Comparison of ENCODE assay signal across 13 cellular contexts in the genomic region with DNA sequence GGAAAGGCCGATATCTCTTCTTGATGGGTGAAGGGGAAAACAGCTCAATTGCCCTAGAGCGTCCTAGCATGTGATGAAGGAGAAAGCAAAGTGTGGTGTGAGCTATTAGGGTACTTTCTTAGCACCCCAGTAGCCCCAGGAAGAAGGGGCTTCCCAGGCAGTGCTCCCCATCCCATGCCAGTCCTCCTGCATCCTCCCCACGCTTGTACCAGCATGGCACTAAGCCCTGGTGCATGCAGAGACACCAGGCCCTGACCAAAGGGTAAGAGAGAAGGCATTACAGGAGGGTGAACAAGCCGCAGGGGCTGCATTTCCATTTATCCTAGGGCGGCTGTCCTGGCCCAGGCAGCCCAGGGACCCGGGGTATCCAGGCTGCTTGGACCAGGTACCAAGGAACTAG. TPM values are rescaled to one million over a fixed set of nuclear protein-coding genes. Genes with fewer than 3 reads are reported as not detected.
DNase-seq lines count a peak whose midpoint lies in the region; ATAC-seq and TF ChIP-seq lines count a peak whose summit lies in the region.
"Had no signal": no experiment of that assay in that cellular context is flagged by ENCODE, and none has a peak within 500 bp of the region (broad histone marks: within the 10 kb centered on the region; RNA-seq: fewer than 3 reads in every experiment).

No MANE protein-coding gene starts in this region.

- peaks cover 4 to 7% of the 10 kb centered on the region in 2 donors for H3K36me3 Mint-ChIP-seq in CD4-positive, alpha-beta memory T cell
- H3K36me3 Mint-ChIP-seq in neural progenitor cell, result no peaks in the 10 kb centered on the region

- H3K4me1 ChIP-seq in BE2C (peaks cover 43% of the 10 kb centered on the region), neural progenitor cell (peaks cover 3% of the 10 kb centered on the region)
- peaks cover 69% of the 10 kb centered on the region for H3K4me1 ChIP-seq in CD4-positive, alpha-beta memory T cell (ENCODE audit: insufficient read depth, low read length)

- POLR2A ChIA-PET in CD4-positive, alpha-beta memory T cell (lab: Charles Lee; ENCODE audit: partially characterized antibody), result interaction anchor here (2.6 to 6.9 kb wide), 6 partner anchors 9 to 254 kb away, joined by 8 to 77 read pairs (median 48); a partner anchor contains a TSS
- POLR2A ChIA-PET in HEK293T (lab: Yijun Ruan, JAX), result interaction anchor here (1.8 kb wide), 1 partner anchor 34 kb away, joined by 7 read pairs; a partner anchor contains a TSS

- no peak for ATAC-seq in GM18868 (IDR thresholded peaks at IDR 0.05; ENCODE audit: unreplicated experiment)

- TF ChIP-seq CTCF in BE2C (IDR thresholded peaks at IDR 0.05; ENCODE audit: low read depth, low read length) (no peak), VCaP (conservative IDR thresholded peaks at IDR 0.05) (no peak), neural progenitor cell (IDR thresholded peaks at IDR 0.05) (no peak)

- H4K20me1 ChIP-seq in neural progenitor cell (ENCODE audit: low read depth), result peaks cover 5% of the 10 kb centered on the region

- H3K9ac ChIP-seq in neural progenitor cell, result no peak overlapping the region

- no peak overlapping the region for H2AFZ ChIP-seq in neural progenitor cell (replicated peaks)

- peak overlapping the region in 6 of 7 donors; percentile 67 to 94 (median 84) for H3K27ac Mint-ChIP-seq in CD4-positive, alpha-beta memory T cell
- H3K27ac Mint-ChIP-seq in neural progenitor cell, result no peak overlapping the region
- H3K27ac Mint-ChIP-seq: B cell had no signal

- peaks cover 10% of the 10 kb centered on the region for H3F3A ChIP-seq in neural progenitor cell (ENCODE audit: low read depth)

- H3K4me3 Mint-ChIP-seq in CD4-positive, alpha-beta memory T cell, result no peak overlapping the region
- peak overlapping the region; percentile 50 for H3K4me3 Mint-ChIP-seq in neural progenitor cell
- H3K4me3 Mint-ChIP-seq: B cell had no signal

- no peak overlapping the region for H3K27ac ChIP-seq in CD4-positive, alpha-beta memory T cell (ENCODE audit: low read depth, low read length)
- H3K27ac ChIP-seq in VCaP (peak overlapping the region; percentile 98; the same call in 1 of the 2 replicates), neural progenitor cell (no peak overlapping the region), substantia nigra (ENCODE audit: low read depth, low read length, poor library complexity, severe bottlenecking) (no peak overlapping the region)

- peak; percentile 56 for DNase-seq in BE2C
- DNase-seq in CD4-positive, alpha-beta memory T cell, result no peak
- no peak for DNase-seq in neural progenitor cell (ENCODE audit: low spot score)
- no peak for DNase-seq in substantia nigra (lab: John Stamatoyannopoulos, UW)
- DNase-seq in MV-4-11 (lab: John Stamatoyannopoulos, UW), result no peak
- no peak for DNase-seq in HEK293T (ENCODE audit: extremely low spot score)
- DNase-seq: EL; NCI-H1436 treated with DMSO at 0.1 percent for 48 hours; NCI-H510A treated with DMSO at 0.1 percent for 48 hours; NK-92 treated with Interleukin-12 subunit alpha and Interleukin-12 subunit beta, amount 100 ng/mL, for 24 hours had no signal

- peaks cover 37 to 70% (median 52%) of the 10 kb centered on the region in 4 donors for H3K4me1 Mint-ChIP-seq in CD4-positive, alpha-beta memory T cell
- peaks cover 40% of the 10 kb centered on the region for H3K4me1 Mint-ChIP-seq in neural progenitor cell

- peaks cover 0 to 1% of the 10 kb centered on the region in 2 donors for H3K27me3 Mint-ChIP-seq in CD4-positive, alpha-beta memory T cell
- peaks cover 10% of the 10 kb centered on the region for H3K27me3 Mint-ChIP-seq in neural progenitor cell (ENCODE audit: insufficient read depth, low read depth)
- H3K27me3 Mint-ChIP-seq: B cell had no signal

- H3K36me3 ChIP-seq in BE2C (no peaks in the 10 kb centered on the region), neural progenitor cell (no peaks in the 10 kb centered on the region)
- no peaks in the 10 kb centered on the region for H3K36me3 ChIP-seq in CD4-positive, alpha-beta memory T cell (ENCODE audit: insufficient read depth, low read length)

- no peaks in the 10 kb centered on the region for H3K9me3 Mint-ChIP-seq in CD4-positive, alpha-beta memory T cell
- no peaks in the 10 kb centered on the region for H3K9me3 Mint-ChIP-seq in neural progenitor cell

- no peaks in the 10 kb centered on the region for H3K79me2 ChIP-seq in neural progenitor cell (ENCODE audit: low read depth)

- CTCF ChIA-PET in CD4-positive, alpha-beta memory T cell (lab: Charles Lee; ENCODE audit: partially characterized antibody), result interaction anchor here (1.0 to 11.2 kb wide), 6 partner anchors 8 to 267 kb away, joined by 3 to 107 read pairs (median 46); a partner anchor contains a TSS
- CTCF ChIA-PET in HEK293T (lab: Yijun Ruan, JAX), result interaction anchor here (0.6 to 2.8 kb wide), 6 partner anchors 8 to 169 kb away, joined by 3 to 10 read pairs (median 7); no protein-coding TSS in a partner anchor

- no peaks in the 10 kb centered on the region for H3K9me3 ChIP-seq in BE2C
- no peaks in the 10 kb centered on the region for H3K9me3 ChIP-seq in CD4-positive, alpha-beta memory T cell (ENCODE audit: control insufficient read depth in 1 of 2, low read length in 2 of 2)
- no peaks in the 10 kb centered on the region for H3K9me3 ChIP-seq in neural progenitor cell (ENCODE audit: low read depth)

- H3K27me3 ChIP-seq in BE2C (no peaks in the 10 kb centered on the region), neural progenitor cell (peaks cover 37% of the 10 kb centered on the region)
- no peaks in the 10 kb centered on the region for H3K27me3 ChIP-seq in CD4-positive, alpha-beta memory T cell (ENCODE audit: insufficient read depth, low read length)

- H3K4me2 ChIP-seq in neural progenitor cell, result no peak overlapping the region

- intact Hi-C loops in CD4-positive, alpha-beta memory T cell (cut with micrococcal nuclease), result loop anchor here (5.0 kb wide), 1 partner anchor 109 kb away; a partner anchor contains a TSS

- peak overlapping the region; percentile 17; the same call in 1 of the 2 replicates for H3K4me3 ChIP-seq in BE2C (ENCODE audit: low read depth, low read length)
- H3K4me3 ChIP-seq in CD4-positive, alpha-beta memory T cell (ENCODE audit: low read length in 2 of 2), result no peak overlapping the region
- H3K4me3 ChIP-seq in neural progenitor cell, result no peak overlapping the region

TF ChIP-seq in HEK293T, 16 proteins besides CTCF, POLR2A, EP300 and RAD21:
- no peak for TF ChIP-seq BHLHE40 (IDR thresholded peaks at IDR 0.05; ENCODE audit: borderline replicate concordance)
- no peak for TF ChIP-seq ZNF384 (IDR thresholded peaks at IDR 0.05)
TF ChIP-seq in HEK293T: peak in this region for 0.

RNA-seq across cellular contexts. Expression of a gene that starts 3.1 kb away (rescaled TPM):
- 212 TPM for polyA plus RNA-seq in BE2C (2012; ENCODE audit: insufficient read depth, insufficient read length, low read depth)
- 10 to 100 TPM; 81.0 to 83.7 TPM for total RNA-seq in CD4-positive, alpha-beta memory T cell
- 10 to 100 TPM; 34.1 to 42.1 TPM for polyA plus RNA-seq in CD4-positive, alpha-beta memory T cell
- 4.2 and 7.7 TPM in 2 replicates for total RNA-seq in neural progenitor cell (ENCODE audit: low replicate concordance)

RNA-seq across cellular contexts. Expression of a gene that starts 33.8 kb away (rescaled TPM):
- 138 TPM for polyA plus RNA-seq in BE2C (2012; ENCODE audit: insufficient read depth, insufficient read length, low read depth)
- 10 to 100 TPM; 56.7 TPM for total RNA-seq in CD4-positive, alpha-beta memory T cell
- polyA plus RNA-seq in CD4-positive, alpha-beta memory T cell, result 1 to 10 TPM; 1.8 to 7.5 TPM
- 0.22 TPM in 1 of 2 replicates, not detected in the other for total RNA-seq in neural progenitor cell (ENCODE audit: low replicate concordance)

Comparison
In these comparisons a context has a peak if more than half of its experiments do, and no peak if none do; other contexts are left out.
1. RNA of a gene that starts 33.8 kb away (total RNA-seq): 56.7 TPM in CD4-positive, alpha-beta memory T cell; 0.22 TPM in neural progenitor cell; every median in the first group is over 10 times any median in the second.